Comparison of ENCODE assay signal across 9 cellular contexts in the genomic region with DNA sequence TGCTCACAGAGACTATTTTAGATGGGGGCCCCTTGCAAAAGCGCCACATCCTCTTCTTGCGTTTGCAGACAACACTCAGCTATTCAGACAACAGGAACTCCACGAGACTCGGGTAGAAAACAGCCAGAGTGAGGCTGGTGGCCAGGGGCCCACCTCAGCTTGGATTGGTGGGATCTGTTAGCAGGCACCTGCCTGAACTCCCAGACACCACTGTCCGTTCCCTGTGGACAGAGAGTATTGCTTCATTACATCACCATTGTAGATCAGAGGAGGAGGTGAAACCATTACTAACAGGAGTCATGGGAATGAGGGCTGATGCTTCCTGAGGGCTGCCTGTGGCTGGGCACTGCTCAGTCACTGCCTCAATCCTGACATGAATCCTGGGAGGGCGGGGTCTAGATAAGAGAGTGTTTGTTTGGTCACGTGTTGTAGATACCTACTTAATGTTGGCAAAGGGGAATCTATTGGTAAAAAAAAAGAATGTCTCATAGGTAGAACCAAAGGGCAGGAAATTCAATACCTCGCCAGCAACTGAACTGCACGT. TPM values are rescaled to one million over a fixed set of nuclear protein-coding genes. Genes with fewer than 3 reads are reported as not detected.
DNase-seq lines count a peak whose midpoint lies in the region; ATAC-seq and TF ChIP-seq lines count a peak whose summit lies in the region.
"Had no signal": no experiment of that assay in that cellular context is flagged by ENCODE, and none has a peak within 500 bp of the region (broad histone marks: within the 10 kb centered on the region; RNA-seq: fewer than 3 reads in every experiment).

No MANE protein-coding gene starts in this region.

- no peak for DNase-seq in activated CD4-positive, alpha-beta T cell treated with anti-CD3 and anti-CD28 coated beads for 36 hours
- no peak for DNase-seq in activated CD4-positive, alpha-beta T cell treated with anti-CD3 and anti-CD28 coated beads for 48 hours
- DNase-seq in PC-9 (peak; percentile 27 to 91), spleen (no peak), HFFc6 (no peak), DMS79 treated with DMSO at 0.1 percent for 48 hours (lab: John Stamatoyannopoulos, UW) (no peak), Kasumi-1 (lab: John Stamatoyannopoulos, UW) (no peak)
- DNase-seq: MG63 had no signal

- peak overlapping the region; percentile 85 for H3K27ac ChIP-seq in PC-9
- peak overlapping the region; percentile 16 to 80 (median 52) for H3K27ac ChIP-seq in spleen

- TF ChIP-seq CTCF in PC-9 (conservative IDR thresholded peaks at IDR 0.05) (no peak), spleen (IDR thresholded peaks at IDR 0.05 in 8 of 11, conservative IDR thresholded peaks at IDR 0.05 in 3 of 11) (no peak), HFFc6 (IDR thresholded peaks at IDR 0.05) (no peak)

- peaks cover 25% of the 10 kb centered on the region; the same call in 1 of the 2 replicates for H3F3A ChIP-seq in PC-9 (ENCODE audit: insufficient read depth, low read depth)

- no peaks in the 10 kb centered on the region for H4K20me1 ChIP-seq in PC-9 (ENCODE audit: insufficient read depth)

- H3K79me2 ChIP-seq in PC-9 (ENCODE audit: low read depth): no peaks in the 10 kb centered on the region

- H3K4me3 ChIP-seq in PC-9: peak overlapping the region; percentile 25; the same call in 1 of the 2 replicates
- no peak overlapping the region for H3K4me3 ChIP-seq in spleen
- H3K4me3 ChIP-seq: MG63 had no signal

- H3K9me2 ChIP-seq in PC-9 (ENCODE audit: insufficient read depth): no peaks in the 10 kb centered on the region

- H3K4me1 ChIP-seq in PC-9 (replicated peaks; ENCODE audit: insufficient read depth) (peaks cover 23% of the 10 kb centered on the region), spleen (peaks cover 0 to 37% (median 15%) of the 10 kb centered on the region in 6 donors)

- peaks cover under 1% of the 10 kb centered on the region for H3K36me3 Mint-ChIP-seq in activated CD4-positive, alpha-beta T cell treated with anti-CD3 and anti-CD28 coated beads for 36 hours (ENCODE audit: low read depth)
- H3K36me3 Mint-ChIP-seq in dendritic cell treated with granulocyte-macrophage colony-stimulating factor and Interleukin-4, amounts not matched to agents 40 ng/mL and 50 ng/mL, for 4 days (ENCODE audit: low read depth): peaks cover 2% of the 10 kb centered on the region
- H3K36me3 Mint-ChIP-seq in HFFc6 (ENCODE audit: low read depth): no peaks in the 10 kb centered on the region

- peak overlapping the region; percentile 58 for H3K4me2 ChIP-seq in PC-9

- no peaks in the 10 kb centered on the region for H3K27me3 Mint-ChIP-seq in activated CD4-positive, alpha-beta T cell treated with anti-CD3 and anti-CD28 coated beads for 36 hours
- H3K27me3 Mint-ChIP-seq in dendritic cell treated with granulocyte-macrophage colony-stimulating factor and Interleukin-4, amounts not matched to agents 40 ng/mL and 50 ng/mL, for 4 days: no peaks in the 10 kb centered on the region
- H3K27me3 Mint-ChIP-seq in HFFc6 (ENCODE audit: insufficient read depth): peaks cover 4% of the 10 kb centered on the region

- TF ChIP-seq POLR2A in spleen (IDR thresholded peaks at IDR 0.05): no peak

- ATAC-seq in activated CD4-positive, alpha-beta T cell treated with anti-CD3 and anti-CD28 coated beads for 36 hours: no peak

- CTCF ChIA-PET in activated CD4-positive, alpha-beta T cell treated with anti-CD3 and anti-CD28 coated beads for 36 hours (lab: Charles Lee): interaction anchor here (0.6 to 2.6 kb wide), 17 partner anchors 9 to 189 kb away, joined by 3 to 13 read pairs (median 4); no protein-coding TSS in a partner anchor
- CTCF ChIA-PET in PC-9 (lab: Charles Lee): interaction anchor here (0.6 to 1.6 kb wide), 3 partner anchors 11 to 198 kb away, joined by 3 to 5 read pairs (median 4); no protein-coding TSS in a partner anchor

- intact Hi-C loops in activated CD4-positive, alpha-beta T cell treated with anti-CD3 and anti-CD28 coated beads for 36 hours (cut with DNase I, micrococcal nuclease): no loop called here
- intact Hi-C loops in PC-9 (cut with micrococcal nuclease; ENCODE audit: unreplicated experiment): no loop called here
- intact Hi-C loops in dendritic cell treated with granulocyte-macrophage colony-stimulating factor and Interleukin-4, amounts not matched to agents 40 ng/mL and 50 ng/mL, for 4 days (cut with micrococcal nuclease): no loop called here
- intact Hi-C loops in spleen (cut with DNase I; ENCODE audit: low total_unique reads): no loop called here

- H3K4me3 Mint-ChIP-seq in activated CD4-positive, alpha-beta T cell treated with anti-CD3 and anti-CD28 coated beads for 36 hours: no peak overlapping the region
- H3K4me3 Mint-ChIP-seq in dendritic cell treated with granulocyte-macrophage colony-stimulating factor and Interleukin-4, amounts not matched to agents 40 ng/mL and 50 ng/mL, for 4 days: peak overlapping the region; percentile 2
- H3K4me3 Mint-ChIP-seq in HFFc6: no peak overlapping the region

- BruUV-seq in PC-9 (replicated peaks; lab: Mats Ljungman, UMichigan): no TSS peak

- H3K36me3 ChIP-seq in PC-9 (ENCODE audit: low read depth) (no peaks in the 10 kb centered on the region), spleen (no peaks in the 10 kb centered on the region)
- H3K36me3 ChIP-seq: MG63 had no signal

- H3K9me3 ChIP-seq in PC-9 (ENCODE audit: insufficient read depth, low read depth): no peaks in the 10 kb centered on the region
- H3K9me3 ChIP-seq in spleen: no peaks in the 10 kb centered on the region
- H3K9me3 ChIP-seq: MG63 had no signal

- POLR2A ChIA-PET in activated CD4-positive, alpha-beta T cell treated with anti-CD3 and anti-CD28 coated beads for 36 hours (lab: Charles Lee): interaction anchor here (0.5 to 0.6 kb wide), 2 partner anchors 345 to 381 kb away, joined by 3 to 4 read pairs; no protein-coding TSS in a partner anchor
- POLR2A ChIA-PET in PC-9 (lab: Charles Lee; ENCODE audit: unreplicated experiment): no interaction called here

- H2AFZ ChIP-seq in PC-9: peak overlapping the region; percentile 50; the same call in 1 of the 2 replicates

- H3K27me3 ChIP-seq in PC-9 (ENCODE audit: insufficient read depth, low read depth) (no peaks in the 10 kb centered on the region), spleen (replicated peaks in 1 of 7) (no peaks in the 10 kb centered on the region)
- H3K27me3 ChIP-seq: MG63 had no signal

- WGBS in spleen, 5 donors: 32 to 51% (median 41%) methylated on average over 7 to 9 of the region's 9 CpGs

- peak overlapping the region; percentile 72 for H3K27ac Mint-ChIP-seq in activated CD4-positive, alpha-beta T cell treated with anti-CD3 and anti-CD28 coated beads for 36 hours
- H3K27ac Mint-ChIP-seq in dendritic cell treated with granulocyte-macrophage colony-stimulating factor and Interleukin-4, amounts not matched to agents 40 ng/mL and 50 ng/mL, for 4 days: peak overlapping the region; percentile 81
- no peak overlapping the region for H3K27ac Mint-ChIP-seq in HFFc6

- no peaks in the 10 kb centered on the region for H3K9me3 Mint-ChIP-seq in activated CD4-positive, alpha-beta T cell treated with anti-CD3 and anti-CD28 coated beads for 36 hours (ENCODE audit: low read depth)
- H3K9me3 Mint-ChIP-seq in dendritic cell treated with granulocyte-macrophage colony-stimulating factor and Interleukin-4, amounts not matched to agents 40 ng/mL and 50 ng/mL, for 4 days: no peaks in the 10 kb centered on the region
- no peaks in the 10 kb centered on the region for H3K9me3 Mint-ChIP-seq in HFFc6

- peaks cover 32% of the 10 kb centered on the region for H3K4me1 Mint-ChIP-seq in activated CD4-positive, alpha-beta T cell treated with anti-CD3 and anti-CD28 coated beads for 36 hours
- H3K4me1 Mint-ChIP-seq in dendritic cell treated with granulocyte-macrophage colony-stimulating factor and Interleukin-4, amounts not matched to agents 40 ng/mL and 50 ng/mL, for 4 days (ENCODE audit: low read depth): peaks cover 46% of the 10 kb centered on the region
- peaks cover 16% of the 10 kb centered on the region; the same call in 1 of the 2 replicates for H3K4me1 Mint-ChIP-seq in HFFc6 (ENCODE audit: low read depth)

RNA-seq across cellular contexts. Expression of a gene that starts 4.4 kb away (rescaled TPM):
- total RNA-seq in activated CD4-positive, alpha-beta T cell treated with anti-CD3 and anti-CD28 coated beads for 36 hours: 100 to 1,000 TPM in 1 of 2 experiments, 10 to 100 TPM in 1; 86.7 to 108 TPM
- total RNA-seq in PC-9 (2021) (66.5 and 76.0 TPM in 2 replicates), spleen (100 to 1,000 TPM in 6 of 7 donors, 10 to 100 TPM in 1; 88.1 to 137 (median 118) TPM)
- polyA plus RNA-seq in spleen: 10 to 100 TPM; 16.9 to 47.8 (median 19.9) TPM
- total RNA-seq in HFFc6 (2021; fragmentation: NEBNext Ultra II Directional; extraction: Animal tissue kit (Norgen Biotek cat#: 25700)): 10 to 100 TPM; 38.6 to 46.6 (median 42.3) TPM

Comparison
In these comparisons a context has a peak if more than half of its experiments do, and no peak if none do; other contexts are left out.
1. DNase-seq: peak in PC-9 (2 of 2); none in activated CD4-positive, alpha-beta T cell treated with anti-CD3 and anti-CD28 coated beads for 36 hours (single experiment), activated CD4-positive, alpha-beta T cell treated with anti-CD3 and anti-CD28 coated beads for 48 hours (single experiment), spleen (single experiment), HFFc6 (single experiment), DMS79 treated with DMSO at 0.1 percent for 48 hours (single experiment) and Kasumi-1 (0 of 2).